1 cellular context compared by ENCODE assay signal in the genomic region with DNA sequence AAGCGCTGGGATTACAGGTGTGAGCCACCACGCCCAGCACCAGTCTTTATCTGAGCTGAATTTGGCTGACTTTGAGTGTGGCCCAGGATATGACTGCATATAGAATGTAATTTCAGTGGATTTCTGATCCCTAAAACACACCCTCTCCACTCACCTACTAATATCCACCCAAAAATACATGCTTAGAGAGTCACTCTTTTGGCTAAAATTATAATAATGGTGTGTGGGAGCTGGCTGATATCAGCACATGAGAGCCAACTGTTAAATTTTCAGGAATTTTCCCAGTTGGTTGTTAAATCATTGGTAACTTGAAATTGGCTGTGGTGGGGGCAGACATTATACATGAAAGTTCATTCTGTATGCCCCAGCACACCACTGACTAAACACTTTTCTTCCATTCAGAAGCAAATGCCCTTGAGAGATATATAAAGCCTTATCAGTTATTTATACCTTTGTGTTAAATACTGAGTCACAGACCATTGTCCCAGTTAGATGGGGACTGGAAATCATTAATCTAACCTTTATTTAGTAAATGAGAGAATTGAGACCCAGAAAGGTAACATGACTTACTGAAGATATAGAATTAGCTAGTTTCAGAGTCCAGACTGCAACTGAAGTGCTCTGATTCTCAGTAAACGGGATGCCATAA.
TF ChIP-seq lines count a peak whose summit lies in the region.

No MANE protein-coding gene starts in this region.

TF ChIP-seq in K562, 482 proteins besides CTCF, POLR2A, EP300 and RAD21:
- TF ChIP-seq ELF2 (CRISPR knock-in tag; IDR thresholded peaks at IDR 0.05) (0 out of 2 replicates have a peak, but pooled peaks have one; percentile 20), KDM2B (CRISPR knock-in tag; IDR thresholded peaks at IDR 0.05) (no peak), SOX6 (IDR thresholded peaks at IDR 0.05) (peak; percentile 59), ZNF79 (CRISPR knock-in tag; IDR thresholded peaks at IDR 0.05; ENCODE audit: low read depth) (peak; percentile 93), PHF8 (IDR thresholded peaks at IDR 0.05; ENCODE audit: borderline replicate concordance, low read length) (no peak)
